In the genomic region with DNA sequence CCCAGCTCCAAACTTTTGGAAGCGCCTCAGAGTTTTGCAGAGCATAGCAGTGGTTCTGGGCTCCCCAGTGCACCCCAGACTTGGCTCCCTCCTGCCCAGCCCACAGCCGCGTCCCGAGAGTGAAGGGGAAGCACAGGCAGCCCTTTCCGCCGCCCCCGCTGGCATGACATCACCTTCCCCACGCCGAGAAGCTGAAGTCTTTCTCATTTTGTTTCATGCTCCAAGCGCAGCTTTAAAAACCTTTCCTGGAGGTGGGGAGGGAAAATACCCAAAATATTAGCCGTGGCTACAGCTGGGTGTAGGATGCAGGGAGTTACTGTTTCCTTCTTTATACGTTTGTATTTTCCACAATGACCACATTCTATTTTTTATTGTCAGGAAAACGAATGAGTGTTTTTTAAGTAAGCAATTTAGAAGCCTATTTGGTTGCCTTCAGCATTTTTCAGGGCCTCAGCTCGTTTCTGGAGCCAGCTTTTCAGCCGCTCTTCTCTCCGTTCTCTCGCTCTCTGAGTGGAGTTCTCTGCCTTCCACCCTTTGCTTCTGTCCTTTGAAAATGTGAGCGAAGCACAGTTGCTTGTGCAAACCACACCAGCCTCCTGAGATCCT, we compare ENCODE assay signal across 8 cellular contexts.
DNase-seq lines count a peak whose midpoint lies in the region; ATAC-seq, FAIRE-seq and TF ChIP-seq lines count a peak whose summit lies in the region.

No MANE protein-coding gene starts in this region.

- H3K14ac ChIP-seq in H1 (ENCODE audit: insufficient read length) = no peak overlapping the region

- 38% methylated on average over 18 of the region's 18 CpGs; no CpG with 5 or more reads in 1 of the 2 experiments for WGBS in H1 (ENCODE audit: extremely low coverage in 1 of 2, insufficient coverage in 1 of 2, insufficient read length in 1 of 2, insufficient replicate concordance in 2 of 2, low coverage in 1 of 2, low lambda C conversion rate in 2 of 2, missing lambda C conversion rate in 1 of 2), 2 experiments

- peak overlapping the region; percentile 49 to 55 for H3K4me2 ChIP-seq in H1 (ENCODE audit: insufficient read depth in 1 of 2, low read depth in 2 of 2, low read length in 2 of 2)

- peak overlapping the region in 1 of 4 experiments; percentile 13; a peak in 1 of 7 replicates for H3K9ac ChIP-seq in H1 (replicated peaks in 1 of 4; ENCODE audit: extremely low read depth in 1 of 4, low read depth in 3 of 4, low read length in 3 of 4)

- no peak overlapping the region for H4K91ac ChIP-seq in H1 (replicated peaks; ENCODE audit: insufficient read length, low read length)

- H2BK20ac ChIP-seq in H1 (ENCODE audit: low read length) = no peak overlapping the region

- peaks cover 6 to 19% (median 11%) of the 10 kb centered on the region in 4 experiments for H3K4me1 ChIP-seq in H1 (replicated peaks in 1 of 4; ENCODE audit: control insufficient read depth in 3 of 4, insufficient read depth in 4 of 4, low read length in 3 of 4)

- H3K27me3 Mint-ChIP-seq in activated B cell treated with CpG ODN at 0.5 μM for 24 hours = peaks cover 12% of the 10 kb centered on the region
- peaks cover 14 to 35% (median 22%) of the 10 kb centered on the region in 5 donors for H3K27me3 Mint-ChIP-seq in naive thymus-derived CD8-positive, alpha-beta T cell

- TF ChIP-seq RAD21 in H1 (IDR thresholded peaks at IDR 0.05 in 1 of 2, conservative IDR thresholded peaks at IDR 0.05 in 1 of 2; ENCODE audit: low read depth in 2 of 2, low read length in 2 of 2) = no peak

- H4K20me1 ChIP-seq in H1 (replicated peaks in 1 of 2; ENCODE audit: control insufficient read depth in 1 of 2, insufficient read depth in 2 of 2, low read length in 2 of 2) = no peaks in the 10 kb centered on the region

- H4K5ac ChIP-seq in H1 (ENCODE audit: insufficient read length, low read depth, low read length) = no peak overlapping the region

- H3K23me2 ChIP-seq in H1 (ENCODE audit: low read depth, low read length) = 0 out of 2 replicates have a peak, but pooled peaks cover 3% of the 10 kb centered on the region

- POLR2A ChIA-PET in activated B cell treated with CpG ODN at 0.5 μM for 24 hours (lab: Charles Lee) = interaction anchor here (0.6 to 4.8 kb wide), 7 partner anchors 10 to 214 kb away, joined by 3 to 22 read pairs (median 4); partner anchors contain the start of gene RRBP1
- POLR2A ChIA-PET in H1 (lab: Charles Lee; ENCODE audit: partially characterized antibody) = interaction anchor here (0.6 to 1.8 kb wide), 14 partner anchors 9 to 290 kb away, joined by 3 to 6 read pairs (median 3); partner anchors contain the start of gene RRBP1
- POLR2A ChIA-PET in naive thymus-derived CD8-positive, alpha-beta T cell (lab: Charles Lee) = no interaction called here

- H2AK5ac ChIP-seq in H1 (ENCODE audit: low read depth, low read length) = no peak overlapping the region

- H3K27ac ChIP-seq in H1 (ENCODE audit: low read depth, low read length) = no peak overlapping the region

- no peak for TF ChIP-seq EP300 in H1 (IDR thresholded peaks at IDR 0.05; ENCODE audit: borderline replicate concordance in 1 of 2, low read depth in 2 of 2, low read length in 2 of 2)

- H3K36me3 ChIP-seq in H1 (ENCODE audit: control insufficient read depth in 2 of 4, insufficient read depth in 4 of 4, low read length in 3 of 4) = no peaks in the 10 kb centered on the region

- TF ChIP-seq CTCF in activated B cell treated with CpG ODN at 0.5 μM for 24 hours (IDR thresholded peaks at IDR 0.05) (no peak), H1 (IDR thresholded peaks at IDR 0.05; ENCODE audit: control extremely low read depth in 1 of 3, insufficient read depth in 1 of 3, low read depth in 1 of 3, low read length in 3 of 3) (no peak)

- no peaks in the 10 kb centered on the region for H3K79me1 ChIP-seq in H1 (ENCODE audit: low read depth, low read length)

- no peaks in the 10 kb centered on the region for H3K9me3 ChIP-seq in H1 (ENCODE audit: insufficient read depth in 2 of 2, low read depth in 1 of 2, low read length in 1 of 2)

- H3K9me3 Mint-ChIP-seq in activated B cell treated with CpG ODN at 0.5 μM for 24 hours = peaks cover 2% of the 10 kb centered on the region
- no peaks in the 10 kb centered on the region for H3K9me3 Mint-ChIP-seq in naive thymus-derived CD8-positive, alpha-beta T cell

- H3K36me3 Mint-ChIP-seq in activated B cell treated with CpG ODN at 0.5 μM for 24 hours (ENCODE audit: low read depth) = no peaks in the 10 kb centered on the region
- H3K36me3 Mint-ChIP-seq in naive thymus-derived CD8-positive, alpha-beta T cell = no peaks in the 10 kb centered on the region

- H3K4me3 Mint-ChIP-seq in activated B cell treated with CpG ODN at 0.5 μM for 24 hours = peak overlapping the region; percentile 89
- peak overlapping the region in 8 of 10 donors; percentile 5 to 84 (median 36) for H3K4me3 Mint-ChIP-seq in naive thymus-derived CD8-positive, alpha-beta T cell

- H3K4ac ChIP-seq in H1 (replicated peaks; ENCODE audit: insufficient read length, low read depth, low read length) = no peak overlapping the region

- CTCF ChIA-PET in activated B cell treated with CpG ODN at 0.5 μM for 24 hours (lab: Charles Lee) = interaction anchor here (0.6 to 7.7 kb wide), 9 partner anchors 10 to 359 kb away, joined by 3 to 108 read pairs (median 4); partner anchors contain the start of gene RRBP1
- CTCF ChIA-PET in H1 (lab: Charles Lee; ENCODE audit: partially characterized antibody) = interaction anchor here (0.9 to 3.5 kb wide), 16 partner anchors 9 to 285 kb away, joined by 3 to 16 read pairs (median 4); partner anchors contain the start of gene RRBP1

- H3K27me3 ChIP-seq in H1 (replicated peaks in 1 of 4; ENCODE audit: control insufficient read depth in 3 of 4, extremely low read depth in 1 of 4, insufficient read depth in 3 of 4, low read length in 3 of 4) = no peaks in the 10 kb centered on the region; a peak in 1 of 7 replicates

- peak; percentile 85 for ATAC-seq in activated B cell treated with CpG ODN at 0.5 μM for 24 hours (ENCODE audit: low read depth)
- ATAC-seq in naive thymus-derived CD8-positive, alpha-beta T cell = peak; percentile 40 to 53

- H3K27ac Mint-ChIP-seq in activated B cell treated with CpG ODN at 0.5 μM for 24 hours = peak overlapping the region; percentile 85
- peak overlapping the region in 4 of 10 donors; percentile 14 to 77 (median 42) for H3K27ac Mint-ChIP-seq in naive thymus-derived CD8-positive, alpha-beta T cell

- H2BK5ac ChIP-seq in H1 (ENCODE audit: low read depth, low read length) = no peak overlapping the region

- peak overlapping the region; percentile 54; the same call in 1 of the 2 replicates for H2BK15ac ChIP-seq in H1 (ENCODE audit: low read length)

- TF ChIP-seq POLR2A in H1 (IDR thresholded peaks at IDR 0.05; ENCODE audit: control extremely low read depth in 1 of 2, low read depth in 2 of 2, low read length in 2 of 2) = no peak

- H3K56ac ChIP-seq in H1 (replicated peaks; ENCODE audit: insufficient read length, low read depth, low read length) = no peak overlapping the region

- H3K4me1 Mint-ChIP-seq in activated B cell treated with CpG ODN at 0.5 μM for 24 hours = peaks cover 37% of the 10 kb centered on the region
- peaks cover 3 to 22% (median 8%) of the 10 kb centered on the region in 4 donors for H3K4me1 Mint-ChIP-seq in naive thymus-derived CD8-positive, alpha-beta T cell

- H3K79me2 ChIP-seq in H1 (ENCODE audit: control insufficient read depth in 1 of 2, insufficient read depth in 2 of 2, low read length in 2 of 2) = no peaks in the 10 kb centered on the region

- peak overlapping the region; percentile 94; the same call in 1 of the 2 replicates for H2BK12ac ChIP-seq in H1 (ENCODE audit: low read depth, low read length)

- intact Hi-C loops in activated B cell treated with CpG ODN at 0.5 μM for 24 hours (cut with micrococcal nuclease) = no loop called here

- no peak overlapping the region for H2BK120ac ChIP-seq in H1 (replicated peaks; ENCODE audit: low read depth, low read length)

- peak overlapping the region; percentile 2 to 47 (median 16); a peak in 4 of 8 replicates for H3K4me3 ChIP-seq in H1 (ENCODE audit: extremely low read depth in 1 of 4, insufficient read depth in 2 of 4, low read depth in 3 of 4, low read length in 4 of 4)

- no peak for FAIRE-seq in H1 (lab: Jason Lieb, UNC)

- H4K8ac ChIP-seq in H1 (ENCODE audit: extremely low read depth, insufficient read depth, low read length) = no peak overlapping the region

- peak; percentile 11 for DNase-seq in activated gamma-delta T cell treated with anti-CD3 and anti-CD28 coated beads, Interleukin-2, amount 50 U/mL, for 16 hours (ENCODE audit: low read depth)
- DNase-seq in activated gamma-delta T cell treated with Interleukin-2 at 50 U/mL for 16 hours = no peak
- DNase-seq in activated B cell treated with CpG ODN at 0.5 μM for 24 hours = peak; percentile 44
- DNase-seq in H1 (ENCODE audit: low read depth in 1 of 2, low spot score in 2 of 2) = peak in 1 of 2 experiments; percentile 59
- DNase-seq in naive thymus-derived CD8-positive, alpha-beta T cell = peak in 2 of 10 donors; percentile 9 to 20
- DNase-seq in stromal cell of bone marrow (ENCODE audit: low read depth) = peak; percentile 38
- DNase-seq in OCI-M1 (lab: John Stamatoyannopoulos, UW) = no peak
- DNase-seq in GM19238 (ENCODE audit: insufficient read length, low spot score) = no peak

- H3K23ac ChIP-seq in H1 (ENCODE audit: insufficient read length) = no peak overlapping the region

- peak overlapping the region; percentile 79 for H2AFZ ChIP-seq in H1 (ENCODE audit: low read length)

- peak overlapping the region; percentile 73; the same call in 1 of the 2 replicates for H3K18ac ChIP-seq in H1 (ENCODE audit: extremely low read depth, low read length)

TF ChIP-seq in H1, 55 proteins besides CTCF, POLR2A, EP300 and RAD21 (continues in another document):
- no peak for TF ChIP-seq PHF8 (conservative IDR thresholded peaks at IDR 0.05; ENCODE audit: low read depth, low read length)
- TF ChIP-seq JUN (IDR thresholded peaks at IDR 0.05; ENCODE audit: low read depth, low read length) = no peak
- no peak for TF ChIP-seq POU5F1 (IDR thresholded peaks at IDR 0.05; ENCODE audit: low read depth, low read length)
- no peak for TF ChIP-seq SAP30 (IDR thresholded peaks at IDR 0.05; ENCODE audit: insufficient read depth, insufficient replicate concordance, low read length)
- no peak for TF ChIP-seq SP2 (IDR thresholded peaks at IDR 0.05; ENCODE audit: low read length)
- TF ChIP-seq SP1 (IDR thresholded peaks at IDR 0.05; ENCODE audit: low read depth, low read length) = no peak
- no peak for TF ChIP-seq KDM4A (IDR thresholded peaks at IDR 0.05; ENCODE audit: low read depth, low read length, severe bottlenecking)
- TF ChIP-seq, protein P1, sequence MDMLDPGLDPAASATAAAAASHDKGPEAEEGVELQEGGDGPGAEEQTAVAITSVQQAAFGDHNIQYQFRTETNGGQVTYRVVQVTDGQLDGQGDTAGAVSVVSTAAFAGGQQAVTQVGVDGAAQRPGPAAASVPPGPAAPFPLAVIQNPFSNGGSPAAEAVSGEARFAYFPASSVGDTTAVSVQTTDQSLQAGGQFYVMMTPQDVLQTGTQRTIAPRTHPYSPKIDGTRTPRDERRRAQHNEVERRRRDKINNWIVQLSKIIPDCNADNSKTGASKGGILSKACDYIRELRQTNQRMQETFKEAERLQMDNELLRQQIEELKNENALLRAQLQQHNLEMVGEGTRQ (IDR thresholded peaks at IDR 0.05; ENCODE audit: low read length) = no peak
- no peak for TF ChIP-seq KDM1A (IDR thresholded peaks at IDR 0.05; ENCODE audit: borderline replicate concordance, low read length)

Comparison
In these comparisons a context has a peak if more than half of its experiments do, and no peak if none do; other contexts are left out.
1. DNase-seq: peak in activated gamma-delta T cell treated with anti-CD3 and anti-CD28 coated beads, Interleukin-2, amount 50 U/mL, for 16 hours (single experiment), activated B cell treated with CpG ODN at 0.5 μM for 24 hours (single experiment) and stromal cell of bone marrow (single experiment); none in activated gamma-delta T cell treated with Interleukin-2 at 50 U/mL for 16 hours (single experiment), OCI-M1 (single experiment) and GM19238 (single experiment).